In genomic region chr11:58577441-58578135, GRCh38 we compare ENCODE assay signal across 1 cellular context.
TF ChIP-seq lines count a peak whose summit lies in the region.

No MANE protein-coding gene starts in this region.

TF ChIP-seq in K562, 482 proteins besides CTCF, POLR2A, EP300 and RAD21 (continued from another document and continues in another):
- peak; percentile 49; the same call in 1 of the 2 replicates for TF ChIP-seq MGA (IDR thresholded peaks at IDR 0.05)
- TF ChIP-seq ZBTB7A (IDR thresholded peaks at IDR 0.05; ENCODE audit: borderline replicate concordance, control insufficient read depth, low read depth, low read length), result peak; percentile 84
- TF ChIP-seq TAL1 (IDR thresholded peaks at IDR 0.05), result 0 out of 2 replicates have a peak, but pooled peaks have one; percentile 1
- TF ChIP-seq ZNF224 (CRISPR knock-in tag; IDR thresholded peaks at IDR 0.05), result no peak
- TF ChIP-seq TAF1 (IDR thresholded peaks at IDR 0.05; ENCODE audit: control insufficient read depth, extremely low read depth, insufficient read depth, low read length, severe bottlenecking), result peak; percentile 79
- no peak; the same call in 1 of the 2 replicates for TF ChIP-seq MAX (CRISPR knock-in tag; IDR thresholded peaks at IDR 0.05)
- TF ChIP-seq ZNF830 (CRISPR knock-in tag; IDR thresholded peaks at IDR 0.05), result peak; percentile 79; the same call in 1 of the 2 replicates
- TF ChIP-seq ZNF408 (CRISPR knock-in tag; IDR thresholded peaks at IDR 0.05; ENCODE audit: low read depth), result no peak
- TF ChIP-seq ZNF609 (CRISPR knock-in tag; IDR thresholded peaks at IDR 0.05; ENCODE audit: borderline replicate concordance), result 0 out of 2 replicates have a peak, but pooled peaks have one; percentile 16
- peak; percentile 77 for TF ChIP-seq POLR2H (tag; IDR thresholded peaks at IDR 0.05; ENCODE audit: low read depth)
- peak; percentile 92 for TF ChIP-seq JUND (IDR thresholded peaks at IDR 0.05; ENCODE audit: borderline replicate concordance, low read depth, low read length)
- TF ChIP-seq JUND (tag; IDR thresholded peaks at IDR 0.05; ENCODE audit: borderline replicate concordance, low read depth, low read length), result peak; percentile 92; the same call in 1 of the 3 replicates
- peak; percentile 65 for TF ChIP-seq TAF9B (IDR thresholded peaks at IDR 0.05; ENCODE audit: partially characterized antibody)
- TF ChIP-seq TAF7 (tag; IDR thresholded peaks at IDR 0.05), result peak; percentile 68
- 0 out of 4 replicates have a peak, but pooled peaks of 1 of the 2 experiments have one; percentile 54 for TF ChIP-seq FOXA3 (CRISPR knock-in tag; conservative IDR thresholded peaks at IDR 0.05 in 1 of 2, IDR thresholded peaks at IDR 0.05 in 1 of 2)
- peak; percentile 69 for TF ChIP-seq CEBPB (tag; IDR thresholded peaks at IDR 0.05)
- peak; percentile 16 for TF ChIP-seq BRD9 (IDR thresholded peaks at IDR 0.05; ENCODE audit: low read depth, partially characterized antibody)
- 0 out of 2 replicates have a peak, but pooled peaks have one; percentile 18 for TF ChIP-seq CHD2 (IDR thresholded peaks at IDR 0.05; ENCODE audit: low read depth, low read length)
- TF ChIP-seq YY1 (IDR thresholded peaks at IDR 0.05; ENCODE audit: borderline replicate concordance in 1 of 3, control insufficient read depth in 1 of 3, extremely low read depth in 1 of 3, insufficient read depth in 3 of 3, insufficient read length in 1 of 3, insufficient replicate concordance in 2 of 3, low read depth in 1 of 3, low read length in 2 of 3), result peak in 1 of 3 experiments; percentile 52
- peak in 1 of 2 experiments; percentile 23; a peak in 1 of 4 replicates for TF ChIP-seq TRIM24 (IDR thresholded peaks at IDR 0.05)
- TF ChIP-seq MYC (IDR thresholded peaks at IDR 0.05; ENCODE audit: low read depth, low read length), result no peak; the same call in 1 of the 2 replicates
- peak; percentile 58; the same call in 1 of the 2 replicates for TF ChIP-seq MYC (CRISPR knock-in tag; IDR thresholded peaks at IDR 0.05; ENCODE audit: borderline replicate concordance, low read depth)
- no peak for TF ChIP-seq NCOA6 (IDR thresholded peaks at IDR 0.05)
- TF ChIP-seq MITF (IDR thresholded peaks at IDR 0.05), result 0 out of 2 replicates have a peak, but pooled peaks have one; percentile 12
- TF ChIP-seq MTA3 (IDR thresholded peaks at IDR 0.05; ENCODE audit: borderline replicate concordance), result peak; percentile 36
- no peak for TF ChIP-seq KLF1 (tag; IDR thresholded peaks at IDR 0.05)
- no peak for TF ChIP-seq PRMT5 (CRISPR knock-in tag; IDR thresholded peaks at IDR 0.05)
- peak; percentile 58 for TF ChIP-seq HDAC3 (IDR thresholded peaks at IDR 0.05; ENCODE audit: borderline replicate concordance, partially characterized antibody)
- peak; percentile 53; the same call in 1 of the 2 replicates for TF ChIP-seq RAD51 (IDR thresholded peaks at IDR 0.05; ENCODE audit: borderline replicate concordance, low read depth)
- 0 out of 2 replicates have a peak, but pooled peaks have one; percentile 7 for TF ChIP-seq MYBL2 (IDR thresholded peaks at IDR 0.05; ENCODE audit: low read depth)
- no peak for TF ChIP-seq MYBL2 (CRISPR knock-in tag; IDR thresholded peaks at IDR 0.05; ENCODE audit: borderline replicate concordance)
- TF ChIP-seq TOE1 (IDR thresholded peaks at IDR 0.05; ENCODE audit: borderline replicate concordance), result peak; percentile 11; the same call in 1 of the 2 replicates
- no peak for TF ChIP-seq TOE1 (CRISPR knock-in tag; IDR thresholded peaks at IDR 0.05; ENCODE audit: borderline replicate concordance, low read depth)
- peak; percentile 60 for TF ChIP-seq KDM5B (IDR thresholded peaks at IDR 0.05; ENCODE audit: insufficient replicate concordance, low read depth, low read length)
- no peak for TF ChIP-seq ZNF3 (CRISPR knock-in tag; IDR thresholded peaks at IDR 0.05)
- peak; percentile 75 for TF ChIP-seq SMARCA4 (IDR thresholded peaks at IDR 0.05)
- TF ChIP-seq L3MBTL2 (IDR thresholded peaks at IDR 0.05), result no peak; the same call in 1 of the 2 replicates
- TF ChIP-seq DPF2 (IDR thresholded peaks at IDR 0.05), result peak; percentile 78
- TF ChIP-seq GATAD2B (IDR thresholded peaks at IDR 0.05; ENCODE audit: borderline replicate concordance), result peak; percentile 74
- no peak for TF ChIP-seq CEBPG (CRISPR knock-in tag; IDR thresholded peaks at IDR 0.05)
- peak; percentile 64 to 67; a peak in 3 of 4 replicates for TF ChIP-seq CEBPG (tag; conservative IDR thresholded peaks at IDR 0.05 in 1 of 2, IDR thresholded peaks at IDR 0.05 in 1 of 2)
- TF ChIP-seq ZNF324 (CRISPR knock-in tag; IDR thresholded peaks at IDR 0.05), result no peak
- TF ChIP-seq CLOCK (CRISPR knock-in tag; IDR thresholded peaks at IDR 0.05; ENCODE audit: borderline replicate concordance), result no peak
